ENCODE assay signal across 21 cellular contexts in genomic region chr6:87870606-87871005, GRCh38.
DNase-seq lines count a peak whose midpoint lies in the region; ATAC-seq, FAIRE-seq and TF ChIP-seq lines count a peak whose summit lies in the region.
"Had no signal": no experiment of that assay in that cellular context is flagged by ENCODE, and none has a peak within 500 bp of the region (broad histone marks: within the 10 kb centered on the region; RNA-seq: fewer than 3 reads in every experiment).

No MANE protein-coding gene starts in this region.

- H3K4me2 ChIP-seq in astrocyte (ENCODE audit: low read length) = no peak overlapping the region
- H3K4me2 ChIP-seq: PC-9 had no signal

- DNase-seq in GM03348 (ENCODE audit: low spot score) (peak; percentile 6), astrocyte (ENCODE audit: low read depth) (peak; percentile 51), epithelial cell of esophagus (ENCODE audit: low read depth) (peak; percentile 25), NCI-H1048 (lab: John Stamatoyannopoulos, UW) (no peak), medulla oblongata (ENCODE audit: extremely low spot score) (no peak), superior temporal gyrus (ENCODE audit: extremely low spot score) (no peak)
- DNase-seq: Caco-2; CD4-positive, alpha-beta T cell; GDM1; H9; Karpas-422; NCI-H1105; NCI-H1694 treated with DMSO at 0.1 percent for 48 hours; NCI-H2107; NCI-H2227 treated with DMSO at 0.1 percent for 48 hours; NCI-H524 treated with DMSO at 0.1 percent for 48 hours; PC-9 had no signal

- H3K36me3 ChIP-seq in astrocyte (ENCODE audit: insufficient read depth, low read length) = no peaks in the 10 kb centered on the region

- no peak overlapping the region for H3K27ac ChIP-seq in astrocyte (ENCODE audit: low read depth, low read length)
- H3K27ac ChIP-seq: PC-9, RWPE1 had no signal

- TF ChIP-seq CTCF in astrocyte (IDR thresholded peaks at IDR 0.05; ENCODE audit: insufficient read depth, low read depth, low read length) (no peak), epithelial cell of esophagus (IDR thresholded peaks at IDR 0.05; ENCODE audit: insufficient read depth, low read depth, low read length, missing control alignments) (no peak), nephron (IDR thresholded peaks at IDR 0.05; ENCODE audit: unreplicated experiment in 3 of 3) (no peak)

- no peak for FAIRE-seq in astrocyte (lab: Jason Lieb, UNC)

- H4K20me1 ChIP-seq in astrocyte (ENCODE audit: insufficient read depth, low read length) = no peaks in the 10 kb centered on the region

- no peaks in the 10 kb centered on the region for H3K9me3 ChIP-seq in astrocyte (ENCODE audit: insufficient read depth, low read depth, low read length)
- H3K9me3 ChIP-seq: Caco-2 had no signal

- H3K4me1 Mint-ChIP-seq in astrocyte (ENCODE audit: low read depth, unreplicated experiment) = no peaks in the 10 kb centered on the region
- H3K4me1 Mint-ChIP-seq in nephron = peaks cover 28% of the 10 kb centered on the region
- H3K4me1 Mint-ChIP-seq: H9, IgD-negative memory B cell had no signal

- H2AFZ ChIP-seq in astrocyte (ENCODE audit: low read depth, low read length) = no peak overlapping the region
- H2AFZ ChIP-seq: PC-9 had no signal

- H3K9me3 Mint-ChIP-seq in astrocyte (ENCODE audit: unreplicated experiment) = peaks cover 3% of the 10 kb centered on the region
- H3K9me3 Mint-ChIP-seq in nephron = peaks cover under 1% of the 10 kb centered on the region
- H3K9me3 Mint-ChIP-seq: CD4-positive, alpha-beta T cell; H9 had no signal

- no peaks in the 10 kb centered on the region for H3K36me3 Mint-ChIP-seq in astrocyte (ENCODE audit: low read depth, unreplicated experiment)
- no peaks in the 10 kb centered on the region for H3K36me3 Mint-ChIP-seq in nephron (ENCODE audit: low read depth)

- ATAC-seq in HG03097 (IDR thresholded peaks at IDR 0.05; ENCODE audit: low FRiP score, unreplicated experiment) = no peak

- H3K79me2 ChIP-seq in astrocyte (ENCODE audit: insufficient read depth, low read length) = no peaks in the 10 kb centered on the region

- no peak overlapping the region for H3K9ac ChIP-seq in astrocyte (ENCODE audit: low read length)

- H3K4me3 ChIP-seq in astrocyte (ENCODE audit: insufficient read depth, low read depth, low read length) (no peak overlapping the region), epithelial cell of esophagus (ENCODE audit: low read length) (no peak overlapping the region)
- H3K4me3 ChIP-seq: PC-9 had no signal

- H3K27me3 ChIP-seq in astrocyte (ENCODE audit: insufficient read depth, low read length) = no peaks in the 10 kb centered on the region

- H3K27me3 Mint-ChIP-seq in astrocyte (ENCODE audit: low read depth, unreplicated experiment) (peaks cover 14% of the 10 kb centered on the region), nephron (ENCODE audit: low read depth) (peaks cover 5% of the 10 kb centered on the region)

- H3K4me3 Mint-ChIP-seq in astrocyte (ENCODE audit: unreplicated experiment) (no peak overlapping the region), nephron (peak overlapping the region in 1 of 3 experiments; percentile 23)
- H3K4me3 Mint-ChIP-seq: CD4-positive, alpha-beta T cell; H9; IgD-negative memory B cell had no signal

- no peaks in the 10 kb centered on the region for H3K4me1 ChIP-seq in astrocyte (ENCODE audit: insufficient read depth, low read length)

- H3K27ac Mint-ChIP-seq in astrocyte (ENCODE audit: unreplicated experiment) = no peak overlapping the region
- H3K27ac Mint-ChIP-seq in nephron = peak overlapping the region; percentile 41 to 80 (median 54)
- H3K27ac Mint-ChIP-seq: CD4-positive, alpha-beta T cell; H9; IgD-negative memory B cell had no signal

Comparison
In these comparisons a context has a peak if more than half of its experiments do, and no peak if none do; other contexts are left out.
1. DNase-seq: peak in GM03348 (single experiment), astrocyte (single experiment) and epithelial cell of esophagus (single experiment); none in NCI-H1048 (single experiment), medulla oblongata (single experiment) and superior temporal gyrus (single experiment).